1 cellular context compared by ENCODE assay signal in the genomic region with DNA sequence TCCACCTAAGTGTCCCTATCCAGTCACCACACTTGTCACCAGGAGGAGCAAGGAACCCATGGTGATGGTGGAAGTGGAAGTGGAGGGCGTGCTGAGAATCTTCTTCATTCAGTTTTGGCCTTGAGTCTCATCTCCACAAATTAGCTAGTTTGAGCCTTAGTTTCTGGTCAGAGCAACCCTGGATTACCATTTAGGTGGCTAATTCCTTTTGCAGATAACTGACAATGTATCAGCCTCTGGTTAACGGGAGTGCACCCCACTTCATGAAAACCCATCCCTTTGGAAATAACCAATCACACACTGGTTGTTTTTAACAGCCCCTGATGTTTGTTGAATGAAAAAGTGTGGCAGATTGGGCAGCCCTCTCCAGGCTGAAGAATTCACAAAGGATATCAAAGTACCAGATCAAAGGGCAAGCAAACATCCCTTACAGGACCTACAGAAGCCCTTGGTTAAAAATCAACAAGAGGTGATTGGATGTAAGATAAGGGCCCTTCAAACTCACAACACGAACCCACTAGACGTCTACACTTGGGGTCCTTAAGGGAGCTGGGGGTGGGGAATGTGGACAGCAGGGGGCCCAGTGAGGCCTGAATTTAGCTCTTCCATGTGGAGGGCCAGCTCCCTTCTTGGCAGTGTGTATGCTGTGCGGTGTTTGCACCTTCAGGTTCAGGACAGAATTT.
TF ChIP-seq lines count a peak whose summit lies in the region.

No MANE protein-coding gene starts in this region.

TF ChIP-seq in HepG2, 621 proteins besides CTCF, POLR2A, EP300 and RAD21 (continued from another document and continues in another):
- TF ChIP-seq, protein P1, sequence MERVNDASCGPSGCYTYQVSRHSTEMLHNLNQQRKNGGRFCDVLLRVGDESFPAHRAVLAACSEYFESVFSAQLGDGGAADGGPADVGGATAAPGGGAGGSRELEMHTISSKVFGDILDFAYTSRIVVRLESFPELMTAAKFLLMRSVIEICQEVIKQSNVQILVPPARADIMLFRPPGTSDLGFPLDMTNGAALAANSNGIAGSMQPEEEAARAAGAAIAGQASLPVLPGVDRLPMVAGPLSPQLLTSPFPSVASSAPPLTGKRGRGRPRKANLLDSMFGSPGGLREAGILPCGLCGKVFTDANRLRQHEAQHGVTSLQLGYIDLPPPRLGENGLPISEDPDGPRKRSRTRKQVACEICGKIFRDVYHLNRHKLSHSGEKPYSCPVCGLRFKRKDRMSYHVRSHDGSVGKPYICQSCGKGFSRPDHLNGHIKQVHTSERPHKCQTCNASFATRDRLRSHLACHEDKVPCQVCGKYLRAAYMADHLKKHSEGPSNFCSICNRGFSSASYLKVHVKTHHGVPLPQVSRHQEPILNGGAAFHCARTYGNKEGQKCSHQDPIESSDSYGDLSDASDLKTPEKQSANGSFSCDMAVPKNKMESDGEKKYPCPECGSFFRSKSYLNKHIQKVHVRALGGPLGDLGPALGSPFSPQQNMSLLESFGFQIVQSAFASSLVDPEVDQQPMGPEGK (CRISPR knock-in tag; IDR thresholded peaks at IDR 0.05), result peak; percentile 73
- TF ChIP-seq ZNF747 (CRISPR knock-in tag; IDR thresholded peaks at IDR 0.05; ENCODE audit: borderline replicate concordance) (no peak), GABPA (IDR thresholded peaks at IDR 0.05; ENCODE audit: low read depth, low read length) (no peak), GABPA (CRISPR knock-in tag; IDR thresholded peaks at IDR 0.05; ENCODE audit: low read depth) (0 out of 2 replicates have a peak, but pooled peaks have one; percentile 30), SP2 (CRISPR knock-in tag; IDR thresholded peaks at IDR 0.05) (no peak), ZNF282 (IDR thresholded peaks at IDR 0.05; ENCODE audit: partially characterized antibody) (no peak), ARNTL (CRISPR knock-in tag; IDR thresholded peaks at IDR 0.05) (peak; percentile 41; the same call in 1 of the 2 replicates), ZFP90 (CRISPR knock-in tag; IDR thresholded peaks at IDR 0.05; ENCODE audit: borderline replicate concordance) (peak; percentile 39; the same call in 1 of the 2 replicates), KDM4B (CRISPR knock-in tag; IDR thresholded peaks at IDR 0.05) (no peak), GATAD2A (CRISPR knock-in tag; IDR thresholded peaks at IDR 0.05) (peak; percentile 91), MEIS1 (CRISPR knock-in tag; IDR thresholded peaks at IDR 0.05; ENCODE audit: borderline replicate concordance) (peak; percentile 49; the same call in 1 of the 2 replicates), BCL6 (CRISPR knock-in tag; IDR thresholded peaks at IDR 0.05) (peak; percentile 29; the same call in 1 of the 2 replicates), ZKSCAN8 (CRISPR knock-in tag; IDR thresholded peaks at IDR 0.05; ENCODE audit: borderline replicate concordance) (0 out of 2 replicates have a peak, but pooled peaks have one; percentile 31), ZNF878 (CRISPR knock-in tag; IDR thresholded peaks at IDR 0.05) (peak; percentile 85), MED1 (CRISPR knock-in tag; IDR thresholded peaks at IDR 0.05) (peak; percentile 82), FOXK1 (CRISPR knock-in tag; IDR thresholded peaks at IDR 0.05; ENCODE audit: borderline replicate concordance, low read depth) (peak; percentile 53; the same call in 1 of the 2 replicates), HNF4A (CRISPR knock-in tag; IDR thresholded peaks at IDR 0.05) (peak; percentile 93), SAP130 (CRISPR knock-in tag; IDR thresholded peaks at IDR 0.05; ENCODE audit: low read depth) (peak; percentile 61), SOX5 (CRISPR knock-in tag; IDR thresholded peaks at IDR 0.05; ENCODE audit: borderline replicate concordance) (peak; percentile 58; the same call in 1 of the 2 replicates), GATAD1 (CRISPR knock-in tag; IDR thresholded peaks at IDR 0.05) (no peak), SALL1 (CRISPR knock-in tag; IDR thresholded peaks at IDR 0.05) (0 out of 2 replicates have a peak, but pooled peaks have one; percentile 27), XRCC5 (optimal IDR thresholded peaks at IDR 0.05; ENCODE audit: low read length) (peak; percentile 45), NFATC3 (CRISPR knock-in tag; IDR thresholded peaks at IDR 0.05) (0 out of 2 replicates have a peak, but pooled peaks have one; percentile 46), TEAD3 (CRISPR knock-in tag; optimal IDR thresholded peaks at IDR 0.05; ENCODE audit: borderline replicate concordance) (peak; percentile 6)
- TF ChIP-seq, protein P2, sequence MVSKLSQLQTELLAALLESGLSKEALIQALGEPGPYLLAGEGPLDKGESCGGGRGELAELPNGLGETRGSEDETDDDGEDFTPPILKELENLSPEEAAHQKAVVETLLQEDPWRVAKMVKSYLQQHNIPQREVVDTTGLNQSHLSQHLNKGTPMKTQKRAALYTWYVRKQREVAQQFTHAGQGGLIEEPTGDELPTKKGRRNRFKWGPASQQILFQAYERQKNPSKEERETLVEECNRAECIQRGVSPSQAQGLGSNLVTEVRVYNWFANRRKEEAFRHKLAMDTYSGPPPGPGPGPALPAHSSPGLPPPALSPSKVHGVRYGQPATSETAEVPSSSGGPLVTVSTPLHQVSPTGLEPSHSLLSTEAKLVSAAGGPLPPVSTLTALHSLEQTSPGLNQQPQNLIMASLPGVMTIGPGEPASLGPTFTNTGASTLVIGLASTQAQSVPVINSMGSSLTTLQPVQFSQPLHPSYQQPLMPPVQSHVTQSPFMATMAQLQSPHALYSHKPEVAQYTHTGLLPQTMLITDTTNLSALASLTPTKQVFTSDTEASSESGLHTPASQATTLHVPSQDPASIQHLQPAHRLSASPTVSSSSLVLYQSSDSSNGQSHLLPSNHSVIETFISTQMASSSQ (IDR thresholded peaks at IDR 0.05; ENCODE audit: low read depth), result peak; percentile 80
- TF ChIP-seq, protein P2 (CRISPR knock-in tag; IDR thresholded peaks at IDR 0.05; ENCODE audit: borderline replicate concordance), result peak; percentile 94
- TF ChIP-seq, protein P3, sequence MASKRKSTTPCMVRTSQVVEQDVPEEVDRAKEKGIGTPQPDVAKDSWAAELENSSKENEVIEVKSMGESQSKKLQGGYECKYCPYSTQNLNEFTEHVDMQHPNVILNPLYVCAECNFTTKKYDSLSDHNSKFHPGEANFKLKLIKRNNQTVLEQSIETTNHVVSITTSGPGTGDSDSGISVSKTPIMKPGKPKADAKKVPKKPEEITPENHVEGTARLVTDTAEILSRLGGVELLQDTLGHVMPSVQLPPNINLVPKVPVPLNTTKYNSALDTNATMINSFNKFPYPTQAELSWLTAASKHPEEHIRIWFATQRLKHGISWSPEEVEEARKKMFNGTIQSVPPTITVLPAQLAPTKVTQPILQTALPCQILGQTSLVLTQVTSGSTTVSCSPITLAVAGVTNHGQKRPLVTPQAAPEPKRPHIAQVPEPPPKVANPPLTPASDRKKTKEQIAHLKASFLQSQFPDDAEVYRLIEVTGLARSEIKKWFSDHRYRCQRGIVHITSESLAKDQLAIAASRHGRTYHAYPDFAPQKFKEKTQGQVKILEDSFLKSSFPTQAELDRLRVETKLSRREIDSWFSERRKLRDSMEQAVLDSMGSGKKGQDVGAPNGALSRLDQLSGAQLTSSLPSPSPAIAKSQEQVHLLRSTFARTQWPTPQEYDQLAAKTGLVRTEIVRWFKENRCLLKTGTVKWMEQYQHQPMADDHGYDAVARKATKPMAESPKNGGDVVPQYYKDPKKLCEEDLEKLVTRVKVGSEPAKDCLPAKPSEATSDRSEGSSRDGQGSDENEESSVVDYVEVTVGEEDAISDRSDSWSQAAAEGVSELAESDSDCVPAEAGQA (IDR thresholded peaks at IDR 0.05; ENCODE audit: low read depth), result no peak
- TF ChIP-seq, protein P3 (CRISPR knock-in tag; IDR thresholded peaks at IDR 0.05; ENCODE audit: borderline replicate concordance), result peak; percentile 43; the same call in 1 of the 2 replicates
- TF ChIP-seq, protein P4, sequence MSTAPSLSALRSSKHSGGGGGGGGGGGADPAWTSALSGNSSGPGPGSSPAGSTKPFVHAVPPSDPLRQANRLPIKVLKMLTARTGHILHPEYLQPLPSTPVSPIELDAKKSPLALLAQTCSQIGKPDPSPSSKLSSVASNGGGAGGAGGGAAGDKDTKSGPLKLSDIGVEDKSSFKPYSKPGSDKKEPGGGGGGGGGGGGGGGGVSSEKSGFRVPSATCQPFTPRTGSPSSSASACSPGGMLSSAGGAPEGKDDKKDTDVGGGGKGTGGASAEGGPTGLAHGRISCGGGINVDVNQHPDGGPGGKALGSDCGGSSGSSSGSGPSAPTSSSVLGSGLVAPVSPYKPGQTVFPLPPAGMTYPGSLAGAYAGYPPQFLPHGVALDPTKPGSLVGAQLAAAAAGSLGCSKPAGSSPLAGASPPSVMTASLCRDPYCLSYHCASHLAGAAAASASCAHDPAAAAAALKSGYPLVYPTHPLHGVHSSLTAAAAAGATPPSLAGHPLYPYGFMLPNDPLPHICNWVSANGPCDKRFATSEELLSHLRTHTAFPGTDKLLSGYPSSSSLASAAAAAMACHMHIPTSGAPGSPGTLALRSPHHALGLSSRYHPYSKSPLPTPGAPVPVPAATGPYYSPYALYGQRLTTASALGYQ (CRISPR knock-in tag; IDR thresholded peaks at IDR 0.05), result peak; percentile 82; the same call in 1 of the 2 replicates
- TF ChIP-seq, protein P5, sequence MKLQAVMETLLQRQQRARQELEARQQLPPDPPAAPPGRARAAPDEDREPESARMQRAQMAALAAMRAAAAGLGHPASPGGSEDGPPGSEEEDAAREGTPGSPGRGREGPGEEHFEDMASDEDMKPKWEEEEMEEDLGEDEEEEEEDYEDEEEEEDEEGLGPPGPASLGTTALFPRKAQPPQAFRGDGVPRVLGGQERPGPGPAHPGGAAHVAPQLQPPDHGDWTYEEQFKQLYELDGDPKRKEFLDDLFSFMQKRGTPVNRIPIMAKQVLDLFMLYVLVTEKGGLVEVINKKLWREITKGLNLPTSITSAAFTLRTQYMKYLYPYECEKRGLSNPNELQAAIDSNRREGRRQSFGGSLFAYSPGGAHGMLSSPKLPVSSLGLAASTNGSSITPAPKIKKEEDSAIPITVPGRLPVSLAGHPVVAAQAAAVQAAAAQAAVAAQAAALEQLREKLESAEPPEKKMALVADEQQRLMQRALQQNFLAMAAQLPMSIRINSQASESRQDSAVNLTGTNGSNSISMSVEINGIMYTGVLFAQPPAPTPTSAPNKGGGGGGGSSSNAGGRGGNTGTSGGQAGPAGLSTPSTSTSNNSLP (IDR thresholded peaks at IDR 0.05; ENCODE audit: low read depth, low read length), result peak; percentile 47; the same call in 1 of the 2 replicates
- TF ChIP-seq, protein P6, sequence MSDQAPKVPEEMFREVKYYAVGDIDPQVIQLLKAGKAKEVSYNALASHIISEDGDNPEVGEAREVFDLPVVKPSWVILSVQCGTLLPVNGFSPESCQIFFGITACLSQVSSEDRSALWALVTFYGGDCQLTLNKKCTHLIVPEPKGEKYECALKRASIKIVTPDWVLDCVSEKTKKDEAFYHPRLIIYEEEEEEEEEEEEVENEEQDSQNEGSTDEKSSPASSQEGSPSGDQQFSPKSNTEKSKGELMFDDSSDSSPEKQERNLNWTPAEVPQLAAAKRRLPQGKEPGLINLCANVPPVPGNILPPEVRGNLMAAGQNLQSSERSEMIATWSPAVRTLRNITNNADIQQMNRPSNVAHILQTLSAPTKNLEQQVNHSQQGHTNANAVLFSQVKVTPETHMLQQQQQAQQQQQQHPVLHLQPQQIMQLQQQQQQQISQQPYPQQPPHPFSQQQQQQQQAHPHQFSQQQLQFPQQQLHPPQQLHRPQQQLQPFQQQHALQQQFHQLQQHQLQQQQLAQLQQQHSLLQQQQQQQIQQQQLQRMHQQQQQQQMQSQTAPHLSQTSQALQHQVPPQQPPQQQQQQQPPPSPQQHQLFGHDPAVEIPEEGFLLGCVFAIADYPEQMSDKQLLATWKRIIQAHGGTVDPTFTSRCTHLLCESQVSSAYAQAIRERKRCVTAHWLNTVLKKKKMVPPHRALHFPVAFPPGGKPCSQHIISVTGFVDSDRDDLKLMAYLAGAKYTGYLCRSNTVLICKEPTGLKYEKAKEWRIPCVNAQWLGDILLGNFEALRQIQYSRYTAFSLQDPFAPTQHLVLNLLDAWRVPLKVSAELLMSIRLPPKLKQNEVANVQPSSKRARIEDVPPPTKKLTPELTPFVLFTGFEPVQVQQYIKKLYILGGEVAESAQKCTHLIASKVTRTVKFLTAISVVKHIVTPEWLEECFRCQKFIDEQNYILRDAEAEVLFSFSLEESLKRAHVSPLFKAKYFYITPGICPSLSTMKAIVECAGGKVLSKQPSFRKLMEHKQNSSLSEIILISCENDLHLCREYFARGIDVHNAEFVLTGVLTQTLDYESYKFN (CRISPR knock-in tag; conservative IDR thresholded peaks at IDR 0.05), result peak; percentile 95
